ENCODE assay signal across 18 cellular contexts in the genomic region with DNA sequence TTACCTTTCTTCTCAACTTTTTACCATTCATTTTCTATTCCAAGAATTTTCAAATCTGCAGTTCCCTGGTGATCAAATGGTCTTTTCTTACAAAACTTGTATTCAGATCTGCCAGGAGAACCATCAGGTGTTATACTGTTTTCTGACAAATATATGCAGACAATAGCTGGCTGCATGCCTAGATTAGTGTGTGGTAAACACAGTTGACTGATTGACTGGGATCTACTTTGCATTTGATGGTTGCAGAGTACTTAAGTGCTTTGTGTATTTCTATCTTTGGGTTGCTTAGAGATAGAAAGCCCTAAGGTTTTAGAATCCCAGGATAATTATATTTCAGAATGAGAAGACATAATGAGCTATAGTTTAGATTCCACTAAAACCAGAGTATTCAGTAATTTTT.
"Had no signal": no experiment of that assay in that cellular context is flagged by ENCODE, and none has a peak within 500 bp of the region (broad histone marks: within the 10 kb centered on the region; RNA-seq: fewer than 3 reads in every experiment).

No MANE protein-coding gene starts in this region.

- H3K27ac ChIP-seq: ovary, skin epidermis, stomach, uterus had no signal

- ATAC-seq: activated CD4-positive, CD25-positive, alpha-beta regulatory T cell treated with anti-CD3 and anti-CD28 coated beads, Interleukin-2, amount 50 U/mL, for 24 hours; activated CD8-positive, alpha-beta memory T cell treated with anti-CD3 and anti-CD28 coated beads, Interleukin-2, amount 10 ng/mL, durations not matched to agents 7 days and 5 days; activated naive CD4-positive, alpha-beta T cell treated with anti-CD3 and anti-CD28 coated beads, Interleukin-2, amount 50 U/mL, for 72 hours; left ventricle myocardium superior had no signal

- H3K4me1 Mint-ChIP-seq: activated CD8-positive, alpha-beta memory T cell treated with anti-CD3 and anti-CD28 coated beads, Interleukin-2, amount 10 ng/mL, durations not matched to agents 7 days and 5 days had no signal

- H3K4me3 ChIP-seq: ovary, skin epidermis, stomach, uterus had no signal

- H3K36me3 ChIP-seq: ovary, stomach, uterus had no signal

- H3K27me3 Mint-ChIP-seq: activated CD8-positive, alpha-beta memory T cell treated with anti-CD3 and anti-CD28 coated beads, Interleukin-2, amount 10 ng/mL, durations not matched to agents 7 days and 5 days; activated T-cell treated with anti-CD3 and anti-CD28 coated beads, Interleukin-2, amount 50 U/mL, for 24 hours; brain had no signal

- H3K9me3 ChIP-seq: ovary, stomach, uterus had no signal

- DNase-seq: activated CD4-positive, alpha-beta T cell treated with anti-CD3 and anti-CD28 coated beads, Interleukin-2, amount 50 U/mL, for 48 hours; activated CD8-positive, alpha-beta memory T cell treated with anti-CD3 and anti-CD28 coated beads, Interleukin-2, amount 10 ng/mL, durations not matched to agents 7 days and 5 days; activated effector memory CD4-positive, alpha-beta T cell treated with Interleukin-2 at 50 U/mL for 16 hours; activated T-cell treated with anti-CD3 and anti-CD28 coated beads, Interleukin-2, amount 50 U/mL, for 24 hours; amygdala; dermis blood vessel endothelial cell; hippocampal formation; left ventricle myocardium superior; mesendoderm; nephron progenitor cell; ovary; retina; stomach; uterus had no signal

- H3K36me3 Mint-ChIP-seq: activated CD8-positive, alpha-beta memory T cell treated with anti-CD3 and anti-CD28 coated beads, Interleukin-2, amount 10 ng/mL, durations not matched to agents 7 days and 5 days; activated naive CD4-positive, alpha-beta T cell treated with anti-CD3 and anti-CD28 coated beads, Interleukin-2, amount 50 U/mL, for 72 hours; brain had no signal

- H3K4me3 Mint-ChIP-seq: activated CD8-positive, alpha-beta memory T cell treated with anti-CD3 and anti-CD28 coated beads, Interleukin-2, amount 10 ng/mL, durations not matched to agents 7 days and 5 days; activated T-cell treated with anti-CD3 and anti-CD28 coated beads, Interleukin-2, amount 50 U/mL, for 24 hours; brain; nephron progenitor cell had no signal

- H3K27me3 ChIP-seq: ovary, stomach, uterus had no signal

- H3K4me1 ChIP-seq: stomach, uterus had no signal

- H3K27ac Mint-ChIP-seq: activated CD8-positive, alpha-beta memory T cell treated with anti-CD3 and anti-CD28 coated beads, Interleukin-2, amount 10 ng/mL, durations not matched to agents 7 days and 5 days; activated naive CD4-positive, alpha-beta T cell treated with anti-CD3 and anti-CD28 coated beads, Interleukin-2, amount 50 U/mL, for 72 hours; activated T-cell treated with anti-CD3 and anti-CD28 coated beads, Interleukin-2, amount 50 U/mL, for 24 hours; brain; nephron progenitor cell had no signal
